9 cellular contexts compared by ENCODE assay signal in the genomic region with DNA sequence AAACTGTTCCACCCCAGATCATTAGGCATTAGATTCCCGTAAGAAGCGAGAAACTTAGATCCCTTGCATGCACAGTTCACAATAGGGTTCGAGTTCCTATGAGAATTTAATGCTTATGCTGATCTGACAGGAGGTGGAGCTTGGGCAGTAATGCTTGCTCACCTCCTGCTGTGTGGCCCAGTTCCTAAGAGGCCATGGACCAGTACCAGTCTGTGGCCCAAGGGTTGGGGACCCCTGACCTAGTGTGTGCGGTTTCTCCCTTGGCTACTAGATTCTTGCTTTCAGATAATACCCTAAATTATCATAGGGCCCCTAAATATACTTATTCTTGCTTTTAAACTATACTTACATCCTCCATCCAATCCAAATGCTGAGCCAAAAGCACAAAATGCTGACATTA. TPM values are rescaled to one million over a fixed set of nuclear protein-coding genes. Genes with fewer than 3 reads are reported as not detected.
DNase-seq lines count a peak whose midpoint lies in the region; ATAC-seq and TF ChIP-seq lines count a peak whose summit lies in the region.
"Had no signal": no experiment of that assay in that cellular context is flagged by ENCODE, and none has a peak within 500 bp of the region (broad histone marks: within the 10 kb centered on the region; RNA-seq: fewer than 3 reads in every experiment).

No MANE protein-coding gene starts in this region.

- H3K4me3 Mint-ChIP-seq in activated CD8-positive, alpha-beta T cell treated with anti-CD3 and anti-CD28 coated beads for 36 hours = peak overlapping the region; percentile 94
- H3K4me3 Mint-ChIP-seq in stimulated activated naive CD8-positive, alpha-beta T cell treated with anti-CD3 and anti-CD28 coated beads, Interleukin-15, amount 100 ng/mL, for 72 hours = peak overlapping the region; percentile 97 to 98

- H3K4me1 ChIP-seq in SK-N-SH (ENCODE audit: control insufficient read depth in 1 of 2, insufficient read depth in 2 of 2, low read depth in 1 of 2, low read length in 1 of 2) = peaks cover 6 to 26% of the 10 kb centered on the region in 2 experiments; a peak in 1 of 4 replicates

- no peaks in the 10 kb centered on the region for H3K9me3 ChIP-seq in SK-N-SH

- no peaks in the 10 kb centered on the region for H3K27me3 Mint-ChIP-seq in activated CD8-positive, alpha-beta T cell treated with anti-CD3 and anti-CD28 coated beads for 36 hours
- no peaks in the 10 kb centered on the region for H3K27me3 Mint-ChIP-seq in stimulated activated naive CD8-positive, alpha-beta T cell treated with anti-CD3 and anti-CD28 coated beads, Interleukin-15, amount 100 ng/mL, for 72 hours

- no peak overlapping the region for H3K9ac ChIP-seq in SK-N-SH

- H3K9me3 Mint-ChIP-seq in activated CD8-positive, alpha-beta T cell treated with anti-CD3 and anti-CD28 coated beads for 36 hours = no peaks in the 10 kb centered on the region
- no peaks in the 10 kb centered on the region for H3K9me3 Mint-ChIP-seq in stimulated activated naive CD8-positive, alpha-beta T cell treated with anti-CD3 and anti-CD28 coated beads, Interleukin-15, amount 100 ng/mL, for 72 hours

- no peaks in the 10 kb centered on the region for H3K9me2 ChIP-seq in SK-N-SH

- CTCF ChIA-PET in SK-N-SH (lab: Yijun Ruan, JAX) = interaction anchor here (0.9 to 2.3 kb wide), 5 partner anchors 12 to 644 kb away, joined by 3 to 17 read pairs (median 5); partner anchors contain the start of genes ATF6B, FKBPL and TAP2
- CTCF ChIA-PET in activated CD8-positive, alpha-beta T cell treated with anti-CD3 and anti-CD28 coated beads for 36 hours (lab: Charles Lee) = interaction anchor here (1.5 to 4.4 kb wide), 2 partner anchors 65 to 77 kb away, joined by 10 to 32 read pairs; partner anchors contain the start of genes ATF6B and FKBPL

- intact Hi-C loops in activated CD8-positive, alpha-beta T cell treated with anti-CD3 and anti-CD28 coated beads for 36 hours (cut with micrococcal nuclease) = loop anchor here (2.0 kb wide), 2 partner anchors 16 to 64 kb away; partner anchors contain the start of genes FKBPL and RNF5

- POLR2A ChIA-PET in SK-N-SH (lab: Yijun Ruan, JAX) = interaction anchor here (1.6 to 2.2 kb wide), 2 partner anchors 17 to 66 kb away, joined by 4 to 16 read pairs; partner anchors contain the start of gene ATF6B
- POLR2A ChIA-PET in activated CD8-positive, alpha-beta T cell treated with anti-CD3 and anti-CD28 coated beads for 36 hours (lab: Charles Lee) = interaction anchor here (1.6 to 2.0 kb wide), 2 partner anchors 17 to 22 kb away, joined by 4 to 13 read pairs; partner anchors contain the start of genes AGPAT1 and RNF5

- no peak for DNase-seq in SK-N-SH
- DNase-seq in activated CD8-positive, alpha-beta T cell treated with anti-CD3 and anti-CD28 coated beads for 36 hours = no peak
- no peak for DNase-seq in stimulated activated naive CD8-positive, alpha-beta T cell treated with anti-CD3 and anti-CD28 coated beads, Interleukin-15, amount 100 ng/mL, for 72 hours
- DNase-seq: 8988T had no signal

- TF ChIP-seq EP300 in SK-N-SH (IDR thresholded peaks at IDR 0.05; ENCODE audit: borderline replicate concordance in 1 of 2, low read depth in 1 of 2, low read length in 1 of 2) = no peak

- WGBS in SK-N-SH (ENCODE audit: low lambda C conversion rate) = 88% methylated on average over 4 of the region's 4 CpGs

- H4K20me1 ChIP-seq in SK-N-SH (ENCODE audit: insufficient read depth) = no peaks in the 10 kb centered on the region

- H2AFZ ChIP-seq in SK-N-SH (ENCODE audit: low read depth) = no peak overlapping the region

- TF ChIP-seq CTCF in SK-N-SH (IDR thresholded peaks at IDR 0.05) = no peak
- no peak for TF ChIP-seq CTCF in activated CD8-positive, alpha-beta T cell treated with anti-CD3 and anti-CD28 coated beads for 36 hours (IDR thresholded peaks at IDR 0.05)

- no peaks in the 10 kb centered on the region for H3K36me3 ChIP-seq in SK-N-SH (replicated peaks in 1 of 2; ENCODE audit: control insufficient read depth in 1 of 2, insufficient read depth in 2 of 2, low read length in 1 of 2)

- no peak for TF ChIP-seq RAD21 in SK-N-SH (IDR thresholded peaks at IDR 0.05; ENCODE audit: low read length)

- H3K27me3 ChIP-seq in SK-N-SH (ENCODE audit: insufficient read depth) (no peaks in the 10 kb centered on the region), layer of hippocampus (ENCODE audit: control insufficient read depth, insufficient read depth, low read length) (no peaks in the 10 kb centered on the region)

- H3K79me2 ChIP-seq in SK-N-SH (ENCODE audit: insufficient read depth) = peaks cover 3% of the 10 kb centered on the region

- peak overlapping the region in 1 of 2 experiments; percentile 100; a peak in 2 of 4 replicates for H3K27ac ChIP-seq in SK-N-SH (ENCODE audit: low read depth in 2 of 2, low read length in 1 of 2)
- H3K27ac ChIP-seq in layer of hippocampus (ENCODE audit: low read depth, low read length) = peak overlapping the region; percentile 100

- H3K4me2 ChIP-seq in SK-N-SH = peak overlapping the region; percentile 88

- H3K4me3 ChIP-seq in SK-N-SH (ENCODE audit: low read depth in 2 of 2, low read length in 1 of 2) = no peak overlapping the region

- ATAC-seq in SK-N-SH treated with all-trans-retinoic acid at 6 μM for 48 hours (no peak), HG02642 (IDR thresholded peaks at IDR 0.05; ENCODE audit: poor library complexity, unreplicated experiment) (no peak), GM21576 (IDR thresholded peaks at IDR 0.05; ENCODE audit: unreplicated experiment) (no peak), GM18505 (IDR thresholded peaks at IDR 0.05; ENCODE audit: unreplicated experiment) (no peak)
- ATAC-seq in activated CD8-positive, alpha-beta T cell treated with anti-CD3 and anti-CD28 coated beads for 36 hours = no peak
- ATAC-seq in stimulated activated naive CD8-positive, alpha-beta T cell treated with anti-CD3 and anti-CD28 coated beads, Interleukin-15, amount 100 ng/mL, for 72 hours = no peak

- H3F3A ChIP-seq in SK-N-SH (replicated peaks; ENCODE audit: insufficient read depth) = peaks cover 15% of the 10 kb centered on the region

- peak overlapping the region; percentile 99 for H3K27ac Mint-ChIP-seq in activated CD8-positive, alpha-beta T cell treated with anti-CD3 and anti-CD28 coated beads for 36 hours
- no peak overlapping the region for H3K27ac Mint-ChIP-seq in stimulated activated naive CD8-positive, alpha-beta T cell treated with anti-CD3 and anti-CD28 coated beads, Interleukin-15, amount 100 ng/mL, for 72 hours

- peaks cover 8% of the 10 kb centered on the region for H3K36me3 Mint-ChIP-seq in activated CD8-positive, alpha-beta T cell treated with anti-CD3 and anti-CD28 coated beads for 36 hours (ENCODE audit: low read depth)

- no peak for TF ChIP-seq POLR2A in GM18505 (IDR thresholded peaks at IDR 0.05; ENCODE audit: borderline replicate concordance, extremely low read depth, insufficient read depth, insufficient read length)

- peaks cover 22% of the 10 kb centered on the region for H3K4me1 Mint-ChIP-seq in activated CD8-positive, alpha-beta T cell treated with anti-CD3 and anti-CD28 coated beads for 36 hours (ENCODE audit: low read depth)
- H3K4me1 Mint-ChIP-seq in stimulated activated naive CD8-positive, alpha-beta T cell treated with anti-CD3 and anti-CD28 coated beads, Interleukin-15, amount 100 ng/mL, for 72 hours = peaks cover 43% of the 10 kb centered on the region

TF ChIP-seq in SK-N-SH, 30 proteins besides CTCF, POLR2A, EP300 and RAD21 (continues in another document):
- no peak for TF ChIP-seq MEF2A (IDR thresholded peaks at IDR 0.05; ENCODE audit: borderline replicate concordance, low read depth)
- no peak for TF ChIP-seq CHD2 (IDR thresholded peaks at IDR 0.05; ENCODE audit: low read length, partially characterized antibody)
- TF ChIP-seq MXI1 (IDR thresholded peaks at IDR 0.05; ENCODE audit: low read depth, low read length) = no peak
- no peak for TF ChIP-seq TCF12 (IDR thresholded peaks at IDR 0.05)
- TF ChIP-seq RFX5 (IDR thresholded peaks at IDR 0.05; ENCODE audit: low read length) = no peak
- TF ChIP-seq TEAD4 (IDR thresholded peaks at IDR 0.05; ENCODE audit: borderline replicate concordance, insufficient read depth) = no peak
- TF ChIP-seq YY1 (IDR thresholded peaks at IDR 0.05; ENCODE audit: low read depth) = no peak

RNA-seq across cellular contexts. Expression of gene GPSM3, which starts 1.9 kb away (rescaled TPM):
- polyA plus RNA-seq in SK-N-SH (2012; rRNA removed) = 1.5 and 1.9 TPM in 2 replicates
- 0.93 and 1.2 TPM in 2 replicates for polyA plus RNA-seq in SK-N-SH (2012; cell fraction: cytosol; rRNA removed)
- 2.3 TPM in 2 replicates for polyA plus RNA-seq in SK-N-SH (2012; cell fraction: nucleus; rRNA removed)
- total RNA-seq in activated CD8-positive, alpha-beta T cell treated with anti-CD3 and anti-CD28 coated beads for 36 hours = 10 to 100 TPM; 67.8 to 68.7 TPM

RNA-seq across cellular contexts. Expression of gene PBX2, which starts 4.4 kb away (rescaled TPM):
- 74.5 and 83.1 TPM in 2 replicates for polyA plus RNA-seq in SK-N-SH (2012; rRNA removed)
- polyA plus RNA-seq in SK-N-SH (2012; cell fraction: cytosol; rRNA removed) = 29.4 and 45.5 TPM in 2 replicates
- polyA plus RNA-seq in SK-N-SH (2012; cell fraction: nucleus; rRNA removed) = 180 and 230 TPM in 2 replicates
- 10 to 100 TPM; 59.6 to 64.2 TPM for total RNA-seq in activated CD8-positive, alpha-beta T cell treated with anti-CD3 and anti-CD28 coated beads for 36 hours

RNA-seq across cellular contexts. Expression of gene AGER, which starts 10.3 kb away (rescaled TPM):
- polyA plus RNA-seq in SK-N-SH (2012; rRNA removed) = 2.9 and 3.5 TPM in 2 replicates
- polyA plus RNA-seq in SK-N-SH (2012; cell fraction: cytosol; rRNA removed) = 0.68 and 0.80 TPM in 2 replicates
- polyA plus RNA-seq in SK-N-SH (2012; cell fraction: nucleus; rRNA removed) = 25.0 and 43.7 TPM in 2 replicates
- 10 to 100 TPM; 15.5 to 16.4 TPM for total RNA-seq in activated CD8-positive, alpha-beta T cell treated with anti-CD3 and anti-CD28 coated beads for 36 hours

RNA-seq across cellular contexts. Expression of gene RNF5, which starts 16.2 kb away (rescaled TPM):
- 74.8 and 110 TPM in 2 replicates for polyA plus RNA-seq in SK-N-SH (2012; rRNA removed)
- 90.1 and 105 TPM in 2 replicates for polyA plus RNA-seq in SK-N-SH (2012; cell fraction: cytosol; rRNA removed)
- 11.7 and 31.8 TPM in 2 replicates for polyA plus RNA-seq in SK-N-SH (2012; cell fraction: nucleus; rRNA removed)
- total RNA-seq in activated CD8-positive, alpha-beta T cell treated with anti-CD3 and anti-CD28 coated beads for 36 hours = 10 to 100 TPM; 55.4 to 57.9 TPM

RNA-seq across cellular contexts. Expression of gene AGPAT1, which starts 18.5 kb away (rescaled TPM):
- 118 and 122 TPM in 2 replicates for polyA plus RNA-seq in SK-N-SH (2012; rRNA removed)
- 59.9 and 92.2 TPM in 2 replicates for polyA plus RNA-seq in SK-N-SH (2012; cell fraction: cytosol; rRNA removed)
- polyA plus RNA-seq in SK-N-SH (2012; cell fraction: nucleus; rRNA removed) = 85.0 and 85.2 TPM in 2 replicates
- total RNA-seq in activated CD8-positive, alpha-beta T cell treated with anti-CD3 and anti-CD28 coated beads for 36 hours = 10 to 100 TPM; 24.6 to 28.7 TPM
